In genomic region chr12:8254705-8255104, GRCh38 we compare ENCODE assay signal across 6 cellular contexts. TPM values are rescaled to one million over a fixed set of nuclear protein-coding genes. Genes with fewer than 3 reads are reported as not detected.
"Had no signal": no experiment of that assay in that cellular context is flagged by ENCODE, and none has a peak within 500 bp of the region (broad histone marks: within the 10 kb centered on the region; RNA-seq: fewer than 3 reads in every experiment).

No MANE protein-coding gene starts in this region.

RNA-seq across cellular contexts. Expression of gene FAM90A1, which starts 27.3 kb away (rescaled TPM):
- total RNA-seq: dermis blood vessel endothelial cell, dermis microvascular lymphatic vessel endothelial cell, endothelial cell of umbilical vein, fibroblast of villous mesenchyme, gastrocnemius medialis, gastroesophageal sphincter had no signal
